In genomic region chr1:53561488-53562115, GRCh38 we compare ENCODE assay signal across 13 cellular contexts.
A peak's percentile ranks its signal among the peaks of the same experiment; 100 is the strongest.
DNase-seq lines count a peak whose midpoint lies in the region; ATAC-seq lines count a peak whose summit lies in the region.
"Had no signal": no experiment of that assay in that cellular context is flagged by ENCODE, and none has a peak within 500 bp of the region (broad histone marks: within the 10 kb centered on the region; RNA-seq: fewer than 3 reads in every experiment).

No MANE protein-coding gene starts in this region.

- H3K4me1 Mint-ChIP-seq in stimulated activated naive CD8-positive, alpha-beta T cell treated with anti-CD3 and anti-CD28 coated beads, Interleukin-15, Interleukin-2, amounts not matched to agents 100 ng/mL and 50 ng/mL, for 24 hours (ENCODE audit: low read depth) = peaks cover 14% of the 10 kb centered on the region
- peaks cover 15% of the 10 kb centered on the region for H3K4me1 Mint-ChIP-seq in stimulated activated naive CD8-positive, alpha-beta T cell treated with anti-CD3 and anti-CD28 coated beads, Interleukin-15, amount 100 ng/mL, for 72 hours
- H3K4me1 Mint-ChIP-seq in T-cell = peaks cover 12 to 22% (median 14%) of the 10 kb centered on the region in 3 donors

- CTCF ChIA-PET in T-cell (lab: Charles Lee) = no interaction called here

- H3K9me3 Mint-ChIP-seq in stimulated activated naive CD8-positive, alpha-beta T cell treated with anti-CD3 and anti-CD28 coated beads, Interleukin-15, Interleukin-2, amounts not matched to agents 100 ng/mL and 50 ng/mL, for 24 hours = peaks cover under 1% of the 10 kb centered on the region
- peaks cover 0 to under 1% of the 10 kb centered on the region in 2 donors for H3K9me3 Mint-ChIP-seq in stimulated activated naive CD8-positive, alpha-beta T cell treated with anti-CD3 and anti-CD28 coated beads, Interleukin-15, amount 100 ng/mL, for 72 hours
- H3K9me3 Mint-ChIP-seq in T-cell = no peaks in the 10 kb centered on the region

- ATAC-seq in stimulated activated naive CD8-positive, alpha-beta T cell treated with anti-CD3 and anti-CD28 coated beads, Interleukin-15, amount 100 ng/mL, for 72 hours = no peak
- ATAC-seq in T-cell (replicated peaks in 1 of 4) = no peak
- ATAC-seq: heart right ventricle, K562 had no signal

- H3K4me3 Mint-ChIP-seq in stimulated activated naive CD8-positive, alpha-beta T cell treated with anti-CD3 and anti-CD28 coated beads, Interleukin-15, Interleukin-2, amounts not matched to agents 100 ng/mL and 50 ng/mL, for 24 hours = no peak overlapping the region
- peak overlapping the region in 1 of 2 donors; percentile 52 for H3K4me3 Mint-ChIP-seq in stimulated activated naive CD8-positive, alpha-beta T cell treated with anti-CD3 and anti-CD28 coated beads, Interleukin-15, amount 100 ng/mL, for 72 hours
- H3K4me3 Mint-ChIP-seq in T-cell = peak overlapping the region in 1 of 3 donors; percentile 41

- H3K36me3 Mint-ChIP-seq in stimulated activated naive CD8-positive, alpha-beta T cell treated with anti-CD3 and anti-CD28 coated beads, Interleukin-15, Interleukin-2, amounts not matched to agents 100 ng/mL and 50 ng/mL, for 24 hours (ENCODE audit: low read depth) = no peaks in the 10 kb centered on the region
- no peaks in the 10 kb centered on the region for H3K36me3 Mint-ChIP-seq in T-cell

- POLR2A ChIA-PET in T-cell (lab: Charles Lee) = no interaction called here

- DNase-seq in NCI-H82 (lab: John Stamatoyannopoulos, UW) = peak; percentile 75
- no peak for DNase-seq in NCI-H82 treated with DMSO at 0.1 percent for 48 hours (lab: John Stamatoyannopoulos, UW; ENCODE audit: unreplicated experiment)
- no peak for DNase-seq in stimulated activated naive CD8-positive, alpha-beta T cell treated with anti-CD3 and anti-CD28 coated beads, Interleukin-15, amount 100 ng/mL, for 72 hours
- peak; percentile 76 for DNase-seq in mesenteric fat pad (ENCODE audit: low spot score)
- no peak for DNase-seq in T-cell
- no peak for DNase-seq in midbrain (lab: John Stamatoyannopoulos, UW)
- no peak for DNase-seq in NCI-H345 treated with DMSO at 0.1 percent for 48 hours (lab: John Stamatoyannopoulos, UW; ENCODE audit: unreplicated experiment)
- DNase-seq: heart right ventricle, NCI-H1048, NCI-H2081 treated with DMSO at 0.1 percent for 48 hours, NCI-H510A treated with DMSO at 0.1 percent for 48 hours had no signal

- H3K27ac Mint-ChIP-seq in stimulated activated naive CD8-positive, alpha-beta T cell treated with anti-CD3 and anti-CD28 coated beads, Interleukin-15, Interleukin-2, amounts not matched to agents 100 ng/mL and 50 ng/mL, for 24 hours = peak overlapping the region; percentile 42
- H3K27ac Mint-ChIP-seq in stimulated activated naive CD8-positive, alpha-beta T cell treated with anti-CD3 and anti-CD28 coated beads, Interleukin-15, amount 100 ng/mL, for 72 hours = peak overlapping the region in 1 of 2 donors; percentile 26
- H3K27ac Mint-ChIP-seq in T-cell = no peak overlapping the region

- H3K27me3 Mint-ChIP-seq in stimulated activated naive CD8-positive, alpha-beta T cell treated with anti-CD3 and anti-CD28 coated beads, Interleukin-15, Interleukin-2, amounts not matched to agents 100 ng/mL and 50 ng/mL, for 24 hours = peaks cover 20% of the 10 kb centered on the region
- peaks cover 22% of the 10 kb centered on the region for H3K27me3 Mint-ChIP-seq in stimulated activated naive CD8-positive, alpha-beta T cell treated with anti-CD3 and anti-CD28 coated beads, Interleukin-15, amount 100 ng/mL, for 72 hours
- peaks cover 5 to 34% of the 10 kb centered on the region in 2 donors for H3K27me3 Mint-ChIP-seq in T-cell

Comparison
In these comparisons a context has a peak if more than half of its experiments do, and no peak if none do; other contexts are left out.
1. DNase-seq: peak in NCI-H82 (single experiment) and mesenteric fat pad (single experiment); none in NCI-H82 treated with DMSO at 0.1 percent for 48 hours (single experiment), stimulated activated naive CD8-positive, alpha-beta T cell treated with anti-CD3 and anti-CD28 coated beads, Interleukin-15, amount 100 ng/mL, for 72 hours (0 of 2), T-cell (0 of 34), midbrain (single experiment) and NCI-H345 treated with DMSO at 0.1 percent for 48 hours (single experiment).